ENCODE assay signal across 14 cellular contexts in genomic region chr1:225422795-225423517, GRCh38. TPM values are rescaled to one million over a fixed set of nuclear protein-coding genes. Genes with fewer than 3 reads are reported as not detected.
DNase-seq lines count a peak whose midpoint lies in the region; ATAC-seq and TF ChIP-seq lines count a peak whose summit lies in the region.
"Had no signal": no experiment of that assay in that cellular context is flagged by ENCODE, and none has a peak within 500 bp of the region (broad histone marks: within the 10 kb centered on the region; RNA-seq: fewer than 3 reads in every experiment).

No MANE protein-coding gene starts in this region.

- peaks cover 55% of the 10 kb centered on the region for H3F3A ChIP-seq in PC-9 (ENCODE audit: insufficient read depth, low read depth)

- POLR2A ChIA-PET in PC-9 (lab: Charles Lee; ENCODE audit: unreplicated experiment), result interaction anchor here (0.6 kb wide), 1 partner anchor 459 kb away, joined by 3 read pairs; the partner anchor contains the start of gene TMEM63A

- 73 to 80% (median 79%) methylated on average over 7 of the region's 7 CpGs for WGBS in heart left ventricle, 4 donors

- H3K4me3 ChIP-seq in PC-9, result no peak overlapping the region
- no peak overlapping the region for H3K4me3 ChIP-seq in fibroblast of lung (replicated peaks in 1 of 4; ENCODE audit: control extremely low read depth in 1 of 4, insufficient read depth in 1 of 4, low read depth in 3 of 4, low read length in 4 of 4)
- no peak overlapping the region for H3K4me3 ChIP-seq in heart left ventricle
- H3K4me3 ChIP-seq: lung, right lobe of liver had no signal

- peak overlapping the region; percentile 99 for H3K4me2 ChIP-seq in PC-9
- peak overlapping the region; percentile 13 for H3K4me2 ChIP-seq in fibroblast of lung (ENCODE audit: extremely low read depth, insufficient read depth, low read length)

- CTCF ChIA-PET in PC-9 (lab: Charles Lee), result interaction anchor here (0.7 kb wide), 1 partner anchor 36 kb away, joined by 3 read pairs; no protein-coding TSS in a partner anchor

- H3K4me1 ChIP-seq in PC-9 (replicated peaks; ENCODE audit: insufficient read depth), result peaks cover 48% of the 10 kb centered on the region
- H3K4me1 ChIP-seq in fibroblast of lung (ENCODE audit: control insufficient read depth, extremely low read depth, insufficient read depth, low read length), result peaks cover 10% of the 10 kb centered on the region
- peaks cover 0 to 58% (median 16%) of the 10 kb centered on the region in 12 donors for H3K4me1 ChIP-seq in heart left ventricle

- H3K4me1 Mint-ChIP-seq in activated T-cell treated with anti-CD3 and anti-CD28 coated beads, Interleukin-2, amount 50 U/mL, for 72 hours (ENCODE audit: low read depth), result peaks cover 44% of the 10 kb centered on the region
- H3K4me1 Mint-ChIP-seq in stimulated activated memory B cell treated with anti-CD40 and anti-IgM and Interleukin-4, amounts not matched to agents 10 μg/mL and 1 μg/mL and 100 μg/mL, for 72 hours, result peaks cover 49% of the 10 kb centered on the region

- H3K27me3 Mint-ChIP-seq in activated T-cell treated with anti-CD3 and anti-CD28 coated beads, Interleukin-2, amount 50 U/mL, for 72 hours (ENCODE audit: low read depth), result no peaks in the 10 kb centered on the region
- no peaks in the 10 kb centered on the region for H3K27me3 Mint-ChIP-seq in stimulated activated memory B cell treated with anti-CD40 and anti-IgM and Interleukin-4, amounts not matched to agents 10 μg/mL and 1 μg/mL and 100 μg/mL, for 72 hours

- no peak for ATAC-seq in activated T-cell treated with anti-CD3 and anti-CD28 coated beads, Interleukin-2, amount 50 U/mL, for 72 hours (replicated peaks in 1 of 2)
- no peak for ATAC-seq in stimulated activated memory B cell treated with anti-CD40 and anti-IgM and Interleukin-4, amounts not matched to agents 10 μg/mL and 1 μg/mL and 100 μg/mL, for 72 hours
- no peak for ATAC-seq in heart left ventricle
- ATAC-seq: heart right ventricle had no signal

- no peaks in the 10 kb centered on the region for H3K9me3 Mint-ChIP-seq in activated T-cell treated with anti-CD3 and anti-CD28 coated beads, Interleukin-2, amount 50 U/mL, for 72 hours
- H3K9me3 Mint-ChIP-seq in stimulated activated memory B cell treated with anti-CD40 and anti-IgM and Interleukin-4, amounts not matched to agents 10 μg/mL and 1 μg/mL and 100 μg/mL, for 72 hours, result no peaks in the 10 kb centered on the region

- intact Hi-C loops in PC-9 (cut with micrococcal nuclease; ENCODE audit: unreplicated experiment), result no loop called here
- intact Hi-C loops in heart left ventricle (cut with DNase I), result no loop called here

- H3K36me3 ChIP-seq in PC-9 (ENCODE audit: low read depth) (peaks cover 44% of the 10 kb centered on the region), fibroblast of lung (ENCODE audit: control insufficient read depth, insufficient read depth, low read length) (no peaks in the 10 kb centered on the region), heart left ventricle (peaks cover 0 to 50% (median 28%) of the 10 kb centered on the region in 9 donors)

- H3K27ac ChIP-seq in PC-9 (peak overlapping the region; percentile 98; the same call in 1 of the 2 replicates), fibroblast of lung (ENCODE audit: insufficient read depth, low read length) (no peak overlapping the region), heart left ventricle (peak overlapping the region in 2 of 12 donors; percentile 47 to 97)
- H3K27ac ChIP-seq: right lobe of liver had no signal

- H3K9me3 ChIP-seq in PC-9 (ENCODE audit: insufficient read depth, low read depth), result no peaks in the 10 kb centered on the region
- H3K9me3 ChIP-seq in fibroblast of lung (ENCODE audit: control insufficient read depth, insufficient read depth, low read depth, low read length), result no peaks in the 10 kb centered on the region
- H3K9me3 ChIP-seq in heart left ventricle, result no peaks in the 10 kb centered on the region
- H3K9me3 ChIP-seq: heart right ventricle, right lobe of liver, upper lobe of left lung had no signal

- H3K79me2 ChIP-seq in PC-9 (ENCODE audit: low read depth) (peaks cover 97% of the 10 kb centered on the region), fibroblast of lung (ENCODE audit: control insufficient read depth, insufficient read depth, low read length) (peaks cover 59% of the 10 kb centered on the region)

- no peaks in the 10 kb centered on the region for H3K9me2 ChIP-seq in PC-9 (ENCODE audit: insufficient read depth)

- TF ChIP-seq CTCF in PC-9 (conservative IDR thresholded peaks at IDR 0.05), result no peak
- no peak for TF ChIP-seq CTCF in fibroblast of lung (conservative IDR thresholded peaks at IDR 0.05 in 1 of 2, IDR thresholded peaks at IDR 0.05 in 1 of 2; ENCODE audit: low read depth in 1 of 2, low read length in 2 of 2)
- TF ChIP-seq CTCF in heart left ventricle (IDR thresholded peaks at IDR 0.05), result no peak

- H3K27me3 ChIP-seq in PC-9 (ENCODE audit: insufficient read depth, low read depth) (no peaks in the 10 kb centered on the region), fibroblast of lung (ENCODE audit: control insufficient read depth, insufficient read depth, low read length) (no peaks in the 10 kb centered on the region), heart left ventricle (no peaks in the 10 kb centered on the region)
- H3K27me3 ChIP-seq: heart right ventricle, right lobe of liver, upper lobe of left lung had no signal

- peaks cover 3 to 23% of the 10 kb centered on the region in 2 donors for H3K36me3 Mint-ChIP-seq in activated T-cell treated with anti-CD3 and anti-CD28 coated beads, Interleukin-2, amount 50 U/mL, for 72 hours (ENCODE audit: insufficient read depth in 2 of 2)
- peaks cover 30% of the 10 kb centered on the region for H3K36me3 Mint-ChIP-seq in stimulated activated memory B cell treated with anti-CD40 and anti-IgM and Interleukin-4, amounts not matched to agents 10 μg/mL and 1 μg/mL and 100 μg/mL, for 72 hours

- no peak overlapping the region for H3K9ac ChIP-seq in fibroblast of lung (ENCODE audit: insufficient read depth, low read length)

- H3K27ac Mint-ChIP-seq in activated T-cell treated with anti-CD3 and anti-CD28 coated beads, Interleukin-2, amount 50 U/mL, for 72 hours, result peak overlapping the region; percentile 68
- H3K27ac Mint-ChIP-seq in stimulated activated memory B cell treated with anti-CD40 and anti-IgM and Interleukin-4, amounts not matched to agents 10 μg/mL and 1 μg/mL and 100 μg/mL, for 72 hours, result peak overlapping the region; percentile 65

- no peak for TF ChIP-seq POLR2A in heart left ventricle (IDR thresholded peaks at IDR 0.05)

- H4K20me1 ChIP-seq in PC-9 (ENCODE audit: insufficient read depth), result peaks cover 45% of the 10 kb centered on the region
- H4K20me1 ChIP-seq in fibroblast of lung (ENCODE audit: control insufficient read depth, extremely low read depth, insufficient read depth, low read length), result no peaks in the 10 kb centered on the region

- DNase-seq in activated T-cell treated with anti-CD3 and anti-CD28 coated beads, Interleukin-2, amount 50 U/mL, for 72 hours, result no peak
- DNase-seq in activated T-cell treated with anti-CD3 and anti-CD28 coated beads, Interleukin-2, amount 50 U/mL, for 1 hour, result no peak
- DNase-seq in PC-9 (no peak), fibroblast of lung (ENCODE audit: low read depth in 2 of 2) (no peak), heart left ventricle (no peak), CD1c-positive myeloid dendritic cell (ENCODE audit: extremely low spot score) (no peak)
- DNase-seq in activated CD4-positive, CD25-positive, alpha-beta regulatory T cell (lab: John Stamatoyannopoulos, UW), result no peak
- DNase-seq: activated naive CD4-positive, alpha-beta T cell treated with anti-CD3 and anti-CD28 coated beads, Interleukin-2, amount 50 U/mL, for 16 hours; heart right ventricle; NCI-H2029; right lobe of liver; upper lobe of left lung had no signal

- H2AFZ ChIP-seq in PC-9 (no peak overlapping the region), fibroblast of lung (ENCODE audit: low read length) (no peak overlapping the region)

- peak overlapping the region; percentile 12 to 95 for H3K4me3 Mint-ChIP-seq in activated T-cell treated with anti-CD3 and anti-CD28 coated beads, Interleukin-2, amount 50 U/mL, for 72 hours
- H3K4me3 Mint-ChIP-seq in stimulated activated memory B cell treated with anti-CD40 and anti-IgM and Interleukin-4, amounts not matched to agents 10 μg/mL and 1 μg/mL and 100 μg/mL, for 72 hours, result no peak overlapping the region

- BruUV-seq in PC-9 (replicated peaks; lab: Mats Ljungman, UMichigan), result no TSS peak

RNA-seq across cellular contexts. Expression of gene LBR, which starts 4.9 kb away (rescaled TPM):
- total RNA-seq in activated T-cell treated with anti-CD3 and anti-CD28 coated beads, Interleukin-2, amount 50 U/mL, for 72 hours, result 100 to 1,000 TPM; 152 to 163 TPM
- total RNA-seq in PC-9 (2021), result 128 and 158 TPM in 2 replicates
- total RNA-seq in fibroblast of lung, result 33.9 and 39.5 TPM in 2 replicates
- 34.1 and 39.0 TPM in 2 replicates for polyA plus RNA-seq in fibroblast of lung
- 19.5 and 23.9 TPM in 2 replicates for polyA plus RNA-seq in fibroblast of lung (2012)
- polyA minus RNA-seq in fibroblast of lung (ENCODE audit: low replicate concordance), result 30.4 and 41.9 TPM in 2 replicates
- total RNA-seq in heart left ventricle, result 10 to 100 TPM in 4 of 9 donors, 1 to 10 TPM in 5; 6.8 to 37.8 (median 9.7) TPM
- polyA plus RNA-seq in heart left ventricle, result 1 to 10 TPM; 4.3 to 7.5 TPM
